11 cellular contexts compared by ENCODE assay signal in the genomic region with DNA sequence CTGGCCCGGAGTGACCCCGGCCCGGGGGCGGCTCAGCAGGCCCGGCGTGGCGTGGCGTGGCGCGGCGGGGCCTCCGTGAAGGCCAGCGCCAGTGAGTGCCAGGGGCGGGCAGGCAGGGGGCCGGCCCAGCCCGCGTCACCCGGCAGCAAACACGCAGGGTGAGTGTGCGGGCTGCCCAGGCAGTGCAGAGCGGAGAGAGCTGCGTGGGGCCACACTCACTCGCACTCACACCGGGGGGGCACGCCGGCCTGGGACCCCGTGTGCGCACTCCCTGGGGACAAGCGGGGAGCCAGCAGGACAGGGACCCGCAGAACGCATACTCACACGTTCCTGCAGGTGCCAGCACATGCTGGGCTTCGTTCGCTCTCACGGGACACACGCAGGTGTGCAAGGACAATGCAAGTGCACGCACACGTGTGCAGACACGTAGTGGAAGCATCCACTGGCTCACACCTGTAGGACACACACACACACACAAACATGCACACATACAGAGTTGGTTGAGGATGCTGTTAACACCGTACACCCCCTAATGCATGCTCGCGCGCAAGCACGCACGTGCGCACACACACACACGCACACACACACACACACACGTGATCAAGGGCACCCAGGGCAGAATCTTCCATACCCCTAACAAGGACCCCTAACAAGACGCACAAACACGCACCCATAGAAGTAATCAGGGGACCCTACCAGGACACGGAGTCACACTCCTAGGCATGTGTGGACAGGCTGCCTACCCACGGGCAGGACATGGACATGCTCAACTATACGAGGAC. TPM values are rescaled to one million over a fixed set of nuclear protein-coding genes. Genes with fewer than 3 reads are reported as not detected.
DNase-seq lines count a peak whose midpoint lies in the region; ATAC-seq and TF ChIP-seq lines count a peak whose summit lies in the region.
"Had no signal": no experiment of that assay in that cellular context is flagged by ENCODE, and none has a peak within 500 bp of the region (broad histone marks: within the 10 kb centered on the region; RNA-seq: fewer than 3 reads in every experiment).

No MANE protein-coding gene starts in this region.

- no peak overlapping the region for H2AK5ac ChIP-seq in mesendoderm (ENCODE audit: low read length)

- no peaks in the 10 kb centered on the region for H3K79me1 ChIP-seq in mesendoderm (ENCODE audit: low read length)

- H3K4me2 ChIP-seq in mesendoderm (ENCODE audit: low read length), result no peak overlapping the region
- H3K4me2 ChIP-seq in PC-3 (ENCODE audit: low read length), result no peak overlapping the region

- intact Hi-C loops in PC-3 (cut with micrococcal nuclease), result no loop called here

- BruUV-seq in PC-3 (replicated peaks; lab: Mats Ljungman, UMichigan), result no TSS peak

- no peak for TF ChIP-seq EP300 in suprapubic skin (IDR thresholded peaks at IDR 0.05)

- H4K8ac ChIP-seq in mesendoderm (ENCODE audit: low read depth, low read length), result no peak overlapping the region

- no peak overlapping the region for H3K27ac ChIP-seq in mesendoderm (ENCODE audit: low read depth, low read length)
- H3K27ac ChIP-seq in suprapubic skin, result no peak overlapping the region
- no peak overlapping the region for H3K27ac ChIP-seq in PC-3 (ENCODE audit: low read length)
- H3K27ac ChIP-seq: SJSA1 had no signal

- H3K27me3 Mint-ChIP-seq in T-helper 17 cell (peaks cover 61% of the 10 kb centered on the region), endothelial cell (ENCODE audit: unreplicated experiment) (peaks cover 13% of the 10 kb centered on the region)

- H3K79me2 ChIP-seq in mesendoderm (ENCODE audit: control insufficient read depth, insufficient read depth, low read length) (no peaks in the 10 kb centered on the region), PC-3 (ENCODE audit: low read length) (no peaks in the 10 kb centered on the region)

- no CpG with 5 or more reads among the region's 53 CpGs for WGBS in mesendoderm (ENCODE audit: extremely low coverage, insufficient coverage, low lambda C conversion rate)
- WGBS in suprapubic skin, result 72% methylated on average over 15 of the region's 53 CpGs

- H3K9me3 Mint-ChIP-seq in endothelial cell (ENCODE audit: unreplicated experiment), result no peaks in the 10 kb centered on the region

- H3K56ac ChIP-seq in mesendoderm (ENCODE audit: low read length), result peak overlapping the region; percentile 47

- no peaks in the 10 kb centered on the region for H4K20me1 ChIP-seq in PC-3 (ENCODE audit: low read length)

- H3K27me3 ChIP-seq in mesendoderm (ENCODE audit: insufficient read depth, low read length, poor library complexity), result no peaks in the 10 kb centered on the region
- peaks cover 30% of the 10 kb centered on the region for H3K27me3 ChIP-seq in suprapubic skin
- no peaks in the 10 kb centered on the region for H3K27me3 ChIP-seq in PC-3 (ENCODE audit: low read length)
- H3K27me3 ChIP-seq: ovary had no signal

- H3K23ac ChIP-seq in mesendoderm (ENCODE audit: low read length), result no peak overlapping the region

- ATAC-seq in T-helper 17 cell, result no peak
- no peak for ATAC-seq in PC-3

- H3K9ac ChIP-seq in mesendoderm (ENCODE audit: low read length), result peak overlapping the region; percentile 15
- H3K9ac ChIP-seq in PC-3 (ENCODE audit: low read length), result no peak overlapping the region

- H3K4me1 Mint-ChIP-seq in T-helper 17 cell (peaks cover 4% of the 10 kb centered on the region), endothelial cell (ENCODE audit: unreplicated experiment) (no peaks in the 10 kb centered on the region)

- CTCF ChIA-PET in PC-3 (lab: Charles Lee), result no interaction called here

- no peaks in the 10 kb centered on the region for H3F3A ChIP-seq in PC-3 (ENCODE audit: low read length, unreplicated experiment)

- no peak overlapping the region for H2BK5ac ChIP-seq in mesendoderm (ENCODE audit: low read length)

- H2AFZ ChIP-seq in PC-3 (ENCODE audit: low read length), result no peak overlapping the region

- peak overlapping the region; percentile 9 for H3K4me3 Mint-ChIP-seq in T-helper 17 cell
- peak overlapping the region; percentile 33 for H3K4me3 Mint-ChIP-seq in endothelial cell (ENCODE audit: unreplicated experiment)

- H4K5ac ChIP-seq in mesendoderm (ENCODE audit: low read length), result no peak overlapping the region

- POLR2A ChIA-PET in PC-3 (lab: Charles Lee; ENCODE audit: unreplicated experiment), result no interaction called here

- no peaks in the 10 kb centered on the region for H3K4me1 ChIP-seq in mesendoderm (ENCODE audit: control insufficient read depth, low read depth, low read length)
- H3K4me1 ChIP-seq in suprapubic skin, result peaks cover 18% of the 10 kb centered on the region
- no peaks in the 10 kb centered on the region for H3K4me1 ChIP-seq in PC-3 (ENCODE audit: insufficient read depth, low read length)
- H3K4me1 ChIP-seq: HAP-1, SJSA1 had no signal

- no peak overlapping the region for H2BK15ac ChIP-seq in mesendoderm (replicated peaks; ENCODE audit: low read depth)

- no peak overlapping the region for H3K4ac ChIP-seq in mesendoderm (ENCODE audit: low read depth, low read length)

- H3K9me2 ChIP-seq in PC-3 (replicated peaks; ENCODE audit: low read length), result no peaks in the 10 kb centered on the region

- no peaks in the 10 kb centered on the region for H3K36me3 ChIP-seq in mesendoderm (ENCODE audit: control insufficient read depth, insufficient read depth, low read length)
- H3K36me3 ChIP-seq in suprapubic skin, result no peaks in the 10 kb centered on the region
- H3K36me3 ChIP-seq in PC-3 (ENCODE audit: low read depth, low read length), result no peaks in the 10 kb centered on the region
- H3K36me3 ChIP-seq: HAP-1, ovary, SJSA1 had no signal

- H3K9me3 ChIP-seq in T-helper 17 cell (ENCODE audit: control insufficient read depth, low read length, poor library complexity, severe bottlenecking), result no peaks in the 10 kb centered on the region
- no peaks in the 10 kb centered on the region for H3K9me3 ChIP-seq in suprapubic skin
- H3K9me3 ChIP-seq in PC-3 (ENCODE audit: low read length), result no peaks in the 10 kb centered on the region
- H3K9me3 ChIP-seq: HAP-1, SJSA1 had no signal

- H3K4me3 ChIP-seq in mesendoderm (ENCODE audit: low read length), result no peak overlapping the region
- H3K4me3 ChIP-seq in suprapubic skin, result peak overlapping the region; percentile 60
- no peak overlapping the region for H3K4me3 ChIP-seq in PC-3 (ENCODE audit: low read length)
- H3K4me3 ChIP-seq: HAP-1 had no signal

- H2BK120ac ChIP-seq in mesendoderm (ENCODE audit: low read depth, low read length), result no peak overlapping the region

- no peak overlapping the region for H3K27ac Mint-ChIP-seq in T-helper 17 cell
- no peak overlapping the region for H3K27ac Mint-ChIP-seq in endothelial cell (ENCODE audit: unreplicated experiment)

- no peak for TF ChIP-seq POLR2A in suprapubic skin (IDR thresholded peaks at IDR 0.05)

- DNase-seq in T-helper 17 cell, result no peak
- DNase-seq in endothelial cell (ENCODE audit: low spot score), result no peak
- no peak for DNase-seq in mesendoderm
- DNase-seq in suprapubic skin (ENCODE audit: low spot score in 2 of 2), result peak; percentile 51 to 59
- no peak for DNase-seq in AG08396 (ENCODE audit: low spot score)
- no peak for DNase-seq in PC-3
- DNase-seq in NK-92 treated with Interleukin-12 subunit alpha and Interleukin-12 subunit beta, amount 100 ng/mL, for 24 hours (lab: John Stamatoyannopoulos, UW), result no peak
- no peak for DNase-seq in NCI-H226

- H3K36me3 Mint-ChIP-seq in T-helper 17 cell (ENCODE audit: low read depth), result peaks cover 7% of the 10 kb centered on the region
- H3K36me3 Mint-ChIP-seq in endothelial cell (ENCODE audit: low read depth, unreplicated experiment), result peaks cover 20% of the 10 kb centered on the region

- no peak overlapping the region for H3K18ac ChIP-seq in mesendoderm (ENCODE audit: low read length)

- no peak for TF ChIP-seq CTCF in endothelial cell (IDR thresholded peaks at IDR 0.05; ENCODE audit: unreplicated experiment)
- TF ChIP-seq CTCF in suprapubic skin (IDR thresholded peaks at IDR 0.05), result no peak
- no peak for TF ChIP-seq CTCF in PC-3 (conservative IDR thresholded peaks at IDR 0.05; ENCODE audit: low read depth, low read length)

RNA-seq across cellular contexts. Expression of gene USP6, which starts 7.7 kb away (rescaled TPM):
- total RNA-seq in T-helper 17 cell, result under 1 TPM; 0.05 to 0.13 TPM
- total RNA-seq in endothelial cell (ENCODE audit: unreplicated experiment), result 5.6 TPM
- polyA plus RNA-seq in mesendoderm (2013, experiment 1 of 2), result 0.01 TPM
- 0.01 TPM for polyA plus RNA-seq in mesendoderm (2013, experiment 2 of 2)
- 1 to 10 TPM in 1 of 4 donors, under 1 TPM in 2, not detected in 1; 0.16 to 1.4 (median 0.89) TPM for total RNA-seq in suprapubic skin
- total RNA-seq in PC-3 (2014; rRNA removed), result not detected in 2 replicates
- total RNA-seq: SJSA1 had no signal

RNA-seq across cellular contexts. Expression of gene ZNF232, which starts 11.9 kb away (rescaled TPM):
- 1 to 10 TPM; 3.4 to 4.1 TPM for total RNA-seq in T-helper 17 cell
- total RNA-seq in endothelial cell (ENCODE audit: unreplicated experiment), result 43.0 TPM
- 38.7 TPM for polyA plus RNA-seq in mesendoderm (2013, experiment 1 of 2)
- polyA plus RNA-seq in mesendoderm (2013, experiment 2 of 2), result 37.8 TPM
- total RNA-seq in suprapubic skin, result 1 to 10 TPM; 3.7 to 6.7 (median 5.0) TPM
- 3.5 and 4.7 TPM in 2 replicates for total RNA-seq in PC-3 (2014; rRNA removed)

RNA-seq across cellular contexts. Expression of gene ZFP3, which starts 45.3 kb away (rescaled TPM):
- total RNA-seq in T-helper 17 cell (1 to 10 TPM; 2.5 to 3.6 TPM), endothelial cell (ENCODE audit: unreplicated experiment) (0.38 TPM), suprapubic skin (1 to 10 TPM; 2.7 to 6.2 (median 4.4) TPM), PC-3 (2014; rRNA removed) (0.58 and 0.84 TPM in 2 replicates)
- polyA plus RNA-seq in mesendoderm (2013, experiment 1 of 2), result 0.18 TPM
- polyA plus RNA-seq in mesendoderm (2013, experiment 2 of 2), result 0.18 TPM

Comparison
In these comparisons a context has a peak if more than half of its experiments do, and no peak if none do; other contexts are left out.
1. DNase-seq: peak in suprapubic skin (2 of 2); none in T-helper 17 cell (0 of 3), endothelial cell (single experiment), mesendoderm (single experiment), AG08396 (single experiment), PC-3 (single experiment), NK-92 treated with Interleukin-12 subunit alpha and Interleukin-12 subunit beta, amount 100 ng/mL, for 24 hours (single experiment) and NCI-H226 (single experiment).